26 cellular contexts compared by ENCODE assay signal in the genomic region with DNA sequence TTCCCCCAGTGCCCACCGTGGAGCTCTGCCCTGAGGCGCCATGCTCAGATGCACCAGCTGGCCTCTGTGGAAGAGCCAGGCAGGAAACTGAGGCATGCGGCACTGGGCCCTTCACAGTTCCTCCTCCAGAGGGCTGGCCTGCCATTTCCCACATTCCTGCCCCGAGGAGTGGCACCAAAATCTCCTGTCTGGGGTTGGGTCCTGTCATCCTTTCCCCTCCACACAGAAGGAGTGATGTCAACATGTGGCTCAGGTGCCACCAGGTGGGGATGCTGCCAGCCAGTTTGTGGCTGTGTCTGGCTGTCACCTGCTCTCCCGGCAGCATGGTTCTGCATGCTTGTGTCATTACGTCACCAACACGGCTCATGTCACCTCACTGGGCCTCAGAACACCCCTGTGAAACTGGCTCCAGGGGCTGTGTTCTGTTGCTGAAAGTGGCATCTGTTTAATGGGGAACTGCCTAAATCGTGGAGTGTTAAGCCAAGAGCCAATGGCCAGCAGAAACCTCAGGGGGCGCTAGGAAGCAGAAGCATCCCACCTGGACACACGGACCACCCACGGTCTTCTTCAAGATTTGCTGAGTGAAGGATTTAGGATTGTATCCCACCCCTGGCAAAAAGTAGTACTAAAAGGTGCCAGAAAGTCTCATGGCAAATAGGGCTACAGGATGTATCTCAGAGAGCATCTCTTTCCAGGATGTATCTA. TPM values are rescaled to one million over a fixed set of nuclear protein-coding genes. Genes with fewer than 3 reads are reported as not detected.
DNase-seq lines count a peak whose midpoint lies in the region; ATAC-seq lines count a peak whose summit lies in the region.
"Had no signal": no experiment of that assay in that cellular context is flagged by ENCODE, and none has a peak within 500 bp of the region (broad histone marks: within the 10 kb centered on the region; RNA-seq: fewer than 3 reads in every experiment).

No MANE protein-coding gene starts in this region.

- H3K23ac ChIP-seq in mesenchymal stem cell (ENCODE audit: low read length in 2 of 2): no peak overlapping the region

- no peak overlapping the region for H3K4me3 ChIP-seq in BLaER1 treated with 17β-estradiol and CSF1 and Interleukin-3, amounts not matched to agents 10 nM and 100 nM
- no peak overlapping the region for H3K4me3 ChIP-seq in mesenchymal stem cell (ENCODE audit: insufficient read depth in 1 of 2, low read depth in 1 of 2, low read length in 2 of 2)
- H3K4me3 ChIP-seq: HAP-1, thoracic aorta had no signal

- H3K18ac ChIP-seq in mesenchymal stem cell (ENCODE audit: low read depth in 1 of 2, low read length in 2 of 2): no peak overlapping the region

- H3K4me2 ChIP-seq in BLaER1 treated with 17β-estradiol and CSF1 and Interleukin-3, amounts not matched to agents 10 nM and 100 nM: peak overlapping the region in 10 of 11 experiments; percentile 20 to 76 (median 68); a peak in 11 of 22 replicates
- H3K4me2 ChIP-seq in mesenchymal stem cell (ENCODE audit: low read length, poor library complexity, severe bottlenecking): no peak overlapping the region

- H2AFZ ChIP-seq in mesenchymal stem cell (ENCODE audit: low read depth, low read length): no peak overlapping the region

- peaks cover 33 to 96% (median 85%) of the 10 kb centered on the region in 10 experiments for H3K4me1 ChIP-seq in BLaER1 treated with 17β-estradiol and CSF1 and Interleukin-3, amounts not matched to agents 10 nM and 100 nM
- H3K4me1 ChIP-seq in mesenchymal stem cell (ENCODE audit: control insufficient read depth, insufficient read depth, low read depth, low read length): peaks cover 7% of the 10 kb centered on the region

- H3K9me3 Mint-ChIP-seq in activated CD4-positive, alpha-beta memory T cell treated with anti-CD3 and anti-CD28 coated beads, Interleukin-2, amount 10 ng/mL, durations not matched to agents 7 days and 5 days: no peaks in the 10 kb centered on the region
- H3K9me3 Mint-ChIP-seq: activated CD8-positive, alpha-beta T cell treated with anti-CD3 and anti-CD28 coated beads for 36 hours; CD8-positive, alpha-beta T cell; central memory CD8-positive, alpha-beta T cell; dendritic cell treated with granulocyte-macrophage colony-stimulating factor and Interleukin-4, amounts not matched to agents 40 ng/mL and 50 ng/mL, for 4 days; mesothelial cell of epicardium; naive B cell; stimulated activated naive CD8-positive, alpha-beta T cell treated with anti-CD3 and anti-CD28 coated beads, Interleukin-15, Interleukin-2, amounts not matched to agents 100 ng/mL and 50 ng/mL, for 24 hours had no signal

- peak; percentile 51 for DNase-seq in NCI-H2029 (lab: John Stamatoyannopoulos, UW)
- DNase-seq in NCI-H2029 treated with DMSO at 0.1 percent for 48 hours (lab: John Stamatoyannopoulos, UW): no peak
- DNase-seq in NCI-H2107 treated with DMSO at 0.1 percent for 48 hours (lab: John Stamatoyannopoulos, UW; ENCODE audit: unreplicated experiment): peak; percentile 71
- DNase-seq in mesenchymal stem cell: no peak
- no peak for DNase-seq in activated CD4-positive, alpha-beta memory T cell treated with anti-CD3 and anti-CD28 coated beads, Interleukin-2, amount 10 ng/mL, durations not matched to agents 7 days and 5 days
- no peak for DNase-seq in epidermal melanocyte (ENCODE audit: insufficient read length, low spot score)
- DNase-seq: activated CD8-positive, alpha-beta T cell treated with anti-CD3 and anti-CD28 coated beads for 36 hours; activated T-cell treated with anti-CD3 and anti-CD28 coated beads for 4 hours; CD8-positive, alpha-beta T cell; naive B cell; NCI-H1092 treated with DMSO at 0.1 percent for 48 hours; NCI-H524; nucleus accumbens; SIG-M5 had no signal

- no peaks in the 10 kb centered on the region for H3K9me3 ChIP-seq in BLaER1 treated with 17β-estradiol and CSF1 and Interleukin-3, amounts not matched to agents 10 nM and 100 nM (replicated peaks in 1 of 11)
- H3K9me3 ChIP-seq in mesenchymal stem cell (ENCODE audit: control insufficient read depth, low read length): no peaks in the 10 kb centered on the region
- H3K9me3 ChIP-seq: HAP-1, thoracic aorta had no signal

- H3K36me3 Mint-ChIP-seq in activated CD4-positive, alpha-beta memory T cell treated with anti-CD3 and anti-CD28 coated beads, Interleukin-2, amount 10 ng/mL, durations not matched to agents 7 days and 5 days (ENCODE audit: low read depth): peaks cover 36% of the 10 kb centered on the region

- 96% methylated on average over 11 of the region's 11 CpGs for WGBS in mesenchymal stem cell

- no peak overlapping the region for H3K9ac ChIP-seq in BLaER1 treated with 17β-estradiol and CSF1 and Interleukin-3, amounts not matched to agents 10 nM and 100 nM
- H3K9ac ChIP-seq in mesenchymal stem cell (ENCODE audit: low read length): no peak overlapping the region

- peaks cover 49 to 93% (median 62%) of the 10 kb centered on the region in 11 experiments for H3K36me3 ChIP-seq in BLaER1 treated with 17β-estradiol and CSF1 and Interleukin-3, amounts not matched to agents 10 nM and 100 nM
- peaks cover 49 to 77% of the 10 kb centered on the region in 2 experiments for H3K36me3 ChIP-seq in mesenchymal stem cell (ENCODE audit: control insufficient read depth in 1 of 2, insufficient read depth in 2 of 2, low read depth in 1 of 2, low read length in 2 of 2)

- H2BK15ac ChIP-seq in mesenchymal stem cell (ENCODE audit: low read depth, poor library complexity, severe bottlenecking): no peak overlapping the region

- H3K27ac Mint-ChIP-seq in activated CD4-positive, alpha-beta memory T cell treated with anti-CD3 and anti-CD28 coated beads, Interleukin-2, amount 10 ng/mL, durations not matched to agents 7 days and 5 days: no peak overlapping the region
- H3K27ac Mint-ChIP-seq: activated CD8-positive, alpha-beta T cell treated with anti-CD3 and anti-CD28 coated beads for 36 hours; CD8-positive, alpha-beta T cell; dendritic cell treated with granulocyte-macrophage colony-stimulating factor and Interleukin-4, amounts not matched to agents 40 ng/mL and 50 ng/mL, for 4 days; mesothelial cell of epicardium; stimulated activated naive CD8-positive, alpha-beta T cell treated with anti-CD3 and anti-CD28 coated beads, Interleukin-15, Interleukin-2, amounts not matched to agents 100 ng/mL and 50 ng/mL, for 24 hours had no signal

- H3K27me3 Mint-ChIP-seq in activated CD4-positive, alpha-beta memory T cell treated with anti-CD3 and anti-CD28 coated beads, Interleukin-2, amount 10 ng/mL, durations not matched to agents 7 days and 5 days: no peaks in the 10 kb centered on the region
- H3K27me3 Mint-ChIP-seq: activated CD8-positive, alpha-beta T cell treated with anti-CD3 and anti-CD28 coated beads for 36 hours; central memory CD8-positive, alpha-beta T cell; dendritic cell treated with granulocyte-macrophage colony-stimulating factor and Interleukin-4, amounts not matched to agents 40 ng/mL and 50 ng/mL, for 4 days; naive B cell; stimulated activated naive CD8-positive, alpha-beta T cell treated with anti-CD3 and anti-CD28 coated beads, Interleukin-15, Interleukin-2, amounts not matched to agents 100 ng/mL and 50 ng/mL, for 24 hours had no signal

- no peak overlapping the region for H2BK5ac ChIP-seq in mesenchymal stem cell (ENCODE audit: low read depth, low read length, poor library complexity, severe bottlenecking)

- H3K4me3 Mint-ChIP-seq in activated CD4-positive, alpha-beta memory T cell treated with anti-CD3 and anti-CD28 coated beads, Interleukin-2, amount 10 ng/mL, durations not matched to agents 7 days and 5 days: no peak overlapping the region
- H3K4me3 Mint-ChIP-seq: activated CD8-positive, alpha-beta T cell treated with anti-CD3 and anti-CD28 coated beads for 36 hours; CD8-positive, alpha-beta T cell; central memory CD8-positive, alpha-beta T cell; dendritic cell treated with granulocyte-macrophage colony-stimulating factor and Interleukin-4, amounts not matched to agents 40 ng/mL and 50 ng/mL, for 4 days; mesothelial cell of epicardium; naive B cell; stimulated activated naive CD8-positive, alpha-beta T cell treated with anti-CD3 and anti-CD28 coated beads, Interleukin-15, Interleukin-2, amounts not matched to agents 100 ng/mL and 50 ng/mL, for 24 hours had no signal

- no peak overlapping the region for H2AK5ac ChIP-seq in mesenchymal stem cell (ENCODE audit: low read length, severe bottlenecking)

- H3K27ac ChIP-seq in BLaER1 treated with 17β-estradiol and CSF1 and Interleukin-3, amounts not matched to agents 10 nM and 100 nM: peak overlapping the region in 3 of 11 experiments; percentile 5 to 50 (median 17); a peak in 3 of 22 replicates
- H3K27ac ChIP-seq in mesenchymal stem cell (ENCODE audit: low read length, poor library complexity, severe bottlenecking): no peak overlapping the region
- H3K27ac ChIP-seq: thoracic aorta had no signal

- no peak overlapping the region for H2BK12ac ChIP-seq in mesenchymal stem cell (ENCODE audit: low read length in 2 of 2)

- H3K4me1 Mint-ChIP-seq in activated CD4-positive, alpha-beta memory T cell treated with anti-CD3 and anti-CD28 coated beads, Interleukin-2, amount 10 ng/mL, durations not matched to agents 7 days and 5 days: peaks cover 36% of the 10 kb centered on the region
- H3K4me1 Mint-ChIP-seq: mesothelial cell of epicardium had no signal

- H3K14ac ChIP-seq in mesenchymal stem cell (ENCODE audit: low read length in 2 of 2): no peak overlapping the region

- H3K27me3 ChIP-seq in BLaER1 treated with 17β-estradiol and CSF1 and Interleukin-3, amounts not matched to agents 10 nM and 100 nM: no peaks in the 10 kb centered on the region
- H3K27me3 ChIP-seq in mesenchymal stem cell (ENCODE audit: control insufficient read depth in 1 of 2, insufficient read depth in 1 of 2, low read length in 2 of 2): no peaks in the 10 kb centered on the region

- H2BK120ac ChIP-seq in mesenchymal stem cell (ENCODE audit: low read depth, low read length): no peak overlapping the region

- no peak overlapping the region for H3K4ac ChIP-seq in mesenchymal stem cell (ENCODE audit: low read depth in 1 of 2, low read length in 2 of 2)

- peak overlapping the region; percentile 22 for H4K91ac ChIP-seq in mesenchymal stem cell (ENCODE audit: low read length)

- no peaks in the 10 kb centered on the region for H3K79me1 ChIP-seq in mesenchymal stem cell (replicated peaks; ENCODE audit: low read length, poor library complexity, severe bottlenecking)

- no peak overlapping the region for H4K8ac ChIP-seq in mesenchymal stem cell (ENCODE audit: low read length)

- ATAC-seq in GM18498 (IDR thresholded peaks at IDR 0.05; ENCODE audit: unreplicated experiment): no peak
- ATAC-seq: activated CD4-positive, CD25-positive, alpha-beta regulatory T cell treated with anti-CD3 and anti-CD28 coated beads, Interleukin-2, amount 50 U/mL, for 24 hours; activated CD8-positive, alpha-beta T cell treated with anti-CD3 and anti-CD28 coated beads for 36 hours; CD8-positive, alpha-beta T cell; Panc1 had no signal

- POLR2A ChIA-PET in activated CD4-positive, alpha-beta memory T cell treated with anti-CD3 and anti-CD28 coated beads, Interleukin-2, amount 10 ng/mL, durations not matched to agents 7 days and 5 days (lab: Charles Lee): interaction anchor here (1.9 kb wide), 1 partner anchor 13 kb away, joined by 4 read pairs; no protein-coding TSS in a partner anchor

- no peaks in the 10 kb centered on the region for H4K20me1 ChIP-seq in BLaER1 treated with 17β-estradiol and CSF1 and Interleukin-3, amounts not matched to agents 10 nM and 100 nM

- CTCF ChIA-PET in activated CD4-positive, alpha-beta memory T cell treated with anti-CD3 and anti-CD28 coated beads, Interleukin-2, amount 10 ng/mL, durations not matched to agents 7 days and 5 days (lab: Charles Lee): no interaction called here

RNA-seq across cellular contexts. Expression of gene ZAP70, which starts 51.3 kb away (rescaled TPM):
- 0.48 TPM for polyA plus RNA-seq in mesenchymal stem cell (2013, experiment 1 of 2)
- polyA plus RNA-seq in mesenchymal stem cell (2013, experiment 2 of 2): 0.74 TPM
- total RNA-seq in activated CD4-positive, alpha-beta memory T cell treated with anti-CD3 and anti-CD28 coated beads, Interleukin-2, amount 10 ng/mL, durations not matched to agents 7 days and 5 days: 100 to 1,000 TPM; 283 TPM
- total RNA-seq: A172, M059J had no signal

Comparison
In these comparisons a context has a peak if more than half of its experiments do, and no peak if none do; other contexts are left out.
1. DNase-seq: peak in NCI-H2029 (single experiment) and NCI-H2107 treated with DMSO at 0.1 percent for 48 hours (single experiment); none in NCI-H2029 treated with DMSO at 0.1 percent for 48 hours (single experiment), mesenchymal stem cell (single experiment), activated CD4-positive, alpha-beta memory T cell treated with anti-CD3 and anti-CD28 coated beads, Interleukin-2, amount 10 ng/mL, durations not matched to agents 7 days and 5 days (single experiment) and epidermal melanocyte (single experiment).